In the genomic region with DNA sequence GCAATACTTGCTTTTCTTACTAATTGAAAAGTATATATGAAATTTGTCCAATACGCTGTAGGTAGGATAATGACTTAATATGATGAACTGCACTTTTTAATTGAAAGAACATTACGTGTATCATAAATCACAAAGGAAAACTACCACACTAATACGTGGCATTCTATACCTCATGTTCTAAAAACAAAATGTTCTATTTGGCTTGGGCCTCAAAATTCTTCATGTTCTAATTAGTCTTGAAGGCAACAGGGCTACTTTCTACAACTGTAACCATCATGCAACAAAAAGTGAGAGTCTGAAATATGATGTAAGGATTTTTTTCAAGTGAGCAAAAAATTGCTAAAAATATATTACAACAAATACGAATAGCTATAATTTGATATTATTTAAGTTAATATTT, we compare ENCODE assay signal across 23 cellular contexts. TPM values are rescaled to one million over a fixed set of nuclear protein-coding genes. Genes with fewer than 3 reads are reported as not detected.
"Had no signal": no experiment of that assay in that cellular context is flagged by ENCODE, and none has a peak within 500 bp of the region (broad histone marks: within the 10 kb centered on the region; RNA-seq: fewer than 3 reads in every experiment).

No MANE protein-coding gene starts in this region.

- H3K4me3 ChIP-seq: colonic mucosa, coronary artery, dorsolateral prefrontal cortex, esophagus muscularis mucosa, esophagus squamous epithelium, heart left ventricle, heart right ventricle had no signal

- ATAC-seq: effector memory CD8-positive, alpha-beta T cell; esophagus mucosa; foreskin keratinocyte; heart left ventricle; heart right ventricle had no signal

- H3K9me3 ChIP-seq: colonic mucosa, esophagus muscularis mucosa, esophagus squamous epithelium, heart left ventricle had no signal

- H3K36me3 ChIP-seq: colonic mucosa, esophagus muscularis mucosa, esophagus squamous epithelium, heart left ventricle, heart right ventricle had no signal

- H3K27me3 ChIP-seq: colonic mucosa, dorsolateral prefrontal cortex, esophagus muscularis mucosa, esophagus squamous epithelium, foreskin keratinocyte, heart left ventricle, heart right ventricle had no signal

- H3K4me1 ChIP-seq: colonic mucosa had no signal

- H3K27ac ChIP-seq: colonic mucosa, coronary artery, dorsolateral prefrontal cortex, epithelial cell of prostate, esophagus squamous epithelium, foreskin keratinocyte, heart left ventricle, heart right ventricle had no signal

- DNase-seq: colonic mucosa; cortex of kidney; dermis blood vessel endothelial cell; dorsolateral prefrontal cortex; effector CD4-positive, alpha-beta T cell; effector CD8-positive, alpha-beta T cell; effector memory CD4-positive, alpha-beta T cell; effector memory CD8-positive, alpha-beta T cell; endodermal cell; erythroblast; esophagus squamous epithelium; foreskin fibroblast; foreskin keratinocyte; foreskin melanocyte; glutamatergic neuron; head of caudate nucleus; heart left ventricle; heart right ventricle had no signal

RNA-seq across cellular contexts. Expression of gene THRB, which starts 19.8 kb away (rescaled TPM):
- total RNA-seq: endothelial cell of umbilical vein had no signal
